ENCODE assay signal across 8 cellular contexts in the genomic region with DNA sequence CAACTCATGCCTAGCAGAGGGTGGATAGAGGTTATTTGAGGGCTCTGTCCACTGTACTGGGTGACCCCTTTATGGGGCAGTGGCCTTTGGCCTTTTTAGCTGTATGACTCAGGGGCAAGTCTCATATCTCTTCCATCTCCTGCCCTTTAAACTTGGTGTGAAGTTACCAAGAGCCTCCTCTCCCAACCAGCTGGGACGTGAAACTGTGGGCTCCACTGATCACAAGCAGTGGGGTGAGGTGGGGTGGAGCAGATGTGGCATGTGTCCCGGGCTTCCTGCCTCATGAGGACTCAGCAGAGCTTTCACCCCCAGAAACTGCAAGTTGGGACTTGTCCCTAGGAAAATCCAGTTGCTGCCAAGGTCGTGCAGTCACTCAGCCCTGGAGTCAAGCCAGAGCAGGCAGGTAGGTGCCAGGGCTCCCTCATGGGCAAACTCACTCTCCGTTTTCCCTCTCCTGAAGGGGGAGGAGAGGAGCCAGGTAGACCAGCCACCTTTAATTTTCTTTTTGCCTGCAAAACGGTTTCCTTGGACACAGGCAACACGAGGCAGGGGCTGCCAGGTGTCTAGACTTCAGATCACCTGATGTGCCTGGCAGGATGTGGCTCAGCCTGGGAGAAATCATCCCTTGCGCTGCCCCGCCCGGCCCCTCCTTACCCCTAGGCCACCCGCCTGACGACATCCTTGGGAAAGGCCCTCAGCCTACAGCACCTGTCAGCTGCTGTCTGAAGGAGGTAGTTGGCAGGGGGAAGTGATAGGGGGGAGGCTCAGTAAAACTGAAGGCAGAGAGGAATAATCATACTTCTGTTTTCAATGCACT. TPM values are rescaled to one million over a fixed set of nuclear protein-coding genes. Genes with fewer than 3 reads are reported as not detected.
DNase-seq lines count a peak whose midpoint lies in the region; ATAC-seq and TF ChIP-seq lines count a peak whose summit lies in the region.

No MANE protein-coding gene starts in this region.

- intact Hi-C loops in activated CD4-positive, alpha-beta T cell treated with anti-CD3 and anti-CD28 coated beads for 36 hours (cut with DNase I, micrococcal nuclease): loop anchor here (1.0 to 5.0 kb wide), 6 partner anchors 13 to 550 kb away; partner anchors contain the start of genes KCTD20 (in 1 of the 2), MAPK13 (in 1 of the 2) and PXT1 (in 1 of the 2)

- H3K27ac ChIP-seq in AG04450 (ENCODE audit: low read depth, low read length) (peak overlapping the region; percentile 39), trophoblast cell (ENCODE audit: low read depth, low read length) (peak overlapping the region; percentile 23)

- peak overlapping the region; percentile 68 for H2BK12ac ChIP-seq in trophoblast cell (ENCODE audit: low read length)

- peak overlapping the region; percentile 45 for H3K18ac ChIP-seq in trophoblast cell (ENCODE audit: low read length)

- WGBS in trophoblast cell (ENCODE audit: extremely low coverage, insufficient coverage, insufficient read length): no CpG with 5 or more reads among the region's 11 CpGs

- H3K79me1 ChIP-seq in trophoblast cell (ENCODE audit: low read length): peaks cover 23% of the 10 kb centered on the region

- peak overlapping the region; percentile 56 for H3K4me3 Mint-ChIP-seq in activated CD4-positive, alpha-beta T cell treated with anti-CD3 and anti-CD28 coated beads for 36 hours
- H3K4me3 Mint-ChIP-seq in endothelial cell (ENCODE audit: unreplicated experiment): peak overlapping the region; percentile 33

- no peak overlapping the region for H3K23ac ChIP-seq in trophoblast cell (ENCODE audit: low read length)

- H3K27me3 Mint-ChIP-seq in activated CD4-positive, alpha-beta T cell treated with anti-CD3 and anti-CD28 coated beads for 36 hours: peaks cover 8% of the 10 kb centered on the region
- peaks cover 11% of the 10 kb centered on the region for H3K27me3 Mint-ChIP-seq in endothelial cell (ENCODE audit: unreplicated experiment)

- H3K4me2 ChIP-seq in trophoblast cell (ENCODE audit: low read length): peak overlapping the region; percentile 28

- H3K14ac ChIP-seq in trophoblast cell (ENCODE audit: low read length): peak overlapping the region; percentile 42

- CTCF ChIA-PET in AG04450 (lab: Charles Lee): interaction anchor here (0.6 to 4.1 kb wide), 5 partner anchors 16 to 76 kb away, joined by 3 to 21 read pairs (median 19); no protein-coding TSS in a partner anchor
- CTCF ChIA-PET in activated CD4-positive, alpha-beta T cell treated with anti-CD3 and anti-CD28 coated beads for 36 hours (lab: Charles Lee): interaction anchor here (0.6 to 2.5 kb wide), 8 partner anchors 8 to 322 kb away, joined by 3 to 10 read pairs (median 5); no protein-coding TSS in a partner anchor

- peaks cover 43 to 49% of the 10 kb centered on the region in 2 experiments for H3K36me3 ChIP-seq in trophoblast cell (ENCODE audit: control insufficient read depth in 1 of 2, insufficient read depth in 2 of 2, low read length in 2 of 2)

- H2BK5ac ChIP-seq in trophoblast cell (ENCODE audit: low read depth, low read length, poor library complexity): peak overlapping the region; percentile 14

- DNase-seq in AG04450 (ENCODE audit: low read depth, low spot score) (no peak), NCI-H2029 treated with DMSO at 0.1 percent for 48 hours (lab: John Stamatoyannopoulos, UW) (peak; percentile 92), endothelial cell (ENCODE audit: low spot score) (no peak), trophoblast cell (peak; percentile 88 to 92), HuH-7 (ENCODE audit: low spot score) (no peak)
- peak; percentile 87 for DNase-seq in activated CD4-positive, alpha-beta T cell treated with anti-CD3 and anti-CD28 coated beads for 36 hours

- TF ChIP-seq CTCF in AG04450 (IDR thresholded peaks at IDR 0.05; ENCODE audit: low read depth, low read length) (no peak), endothelial cell (IDR thresholded peaks at IDR 0.05; ENCODE audit: unreplicated experiment) (no peak)

- no peak overlapping the region for H3K9ac ChIP-seq in trophoblast cell (ENCODE audit: low read length)

- POLR2A ChIA-PET in AG04450 (lab: Yijun Ruan, JAX): interaction anchor here (0.8 to 1.7 kb wide), 3 partner anchors 16 to 58 kb away, joined by 4 to 6 read pairs (median 5); no protein-coding TSS in a partner anchor
- POLR2A ChIA-PET in activated CD4-positive, alpha-beta T cell treated with anti-CD3 and anti-CD28 coated beads for 36 hours (lab: Charles Lee): interaction anchor here (0.6 to 1.9 kb wide), 5 partner anchors 44 to 109 kb away, joined by 3 to 5 read pairs (median 4); no protein-coding TSS in a partner anchor

- H3K79me2 ChIP-seq in trophoblast cell (ENCODE audit: control insufficient read depth, insufficient read depth, low read length, poor library complexity): peaks cover 18% of the 10 kb centered on the region

- no peak overlapping the region for H2AK5ac ChIP-seq in trophoblast cell (ENCODE audit: low read length)

- H4K12ac ChIP-seq in trophoblast cell (ENCODE audit: low read depth, low read length): no peak overlapping the region

- H3K4ac ChIP-seq in trophoblast cell (ENCODE audit: low read depth, low read length): peak overlapping the region; percentile 40

- peak overlapping the region; percentile 89 for H3K27ac Mint-ChIP-seq in activated CD4-positive, alpha-beta T cell treated with anti-CD3 and anti-CD28 coated beads for 36 hours
- no peak overlapping the region for H3K27ac Mint-ChIP-seq in endothelial cell (ENCODE audit: unreplicated experiment)

- H4K91ac ChIP-seq in trophoblast cell (ENCODE audit: low read depth, low read length): peak overlapping the region; percentile 48

- peak; percentile 25 for ATAC-seq in GM21515 (IDR thresholded peaks at IDR 0.05; ENCODE audit: unreplicated experiment)
- ATAC-seq in activated CD4-positive, alpha-beta T cell treated with anti-CD3 and anti-CD28 coated beads for 36 hours: peak; percentile 65
- no peak for ATAC-seq in HG03378 (IDR thresholded peaks at IDR 0.05; ENCODE audit: unreplicated experiment)

- H3K27me3 ChIP-seq in AG04450 (ENCODE audit: control insufficient read depth, insufficient read depth, low read length): no peaks in the 10 kb centered on the region
- H3K27me3 ChIP-seq in trophoblast cell (ENCODE audit: insufficient read depth, low read length): peaks cover 6% of the 10 kb centered on the region

- H3K4me1 ChIP-seq in trophoblast cell (ENCODE audit: control insufficient read depth in 1 of 2, insufficient read depth in 2 of 2, low read length in 2 of 2): peaks cover 17% of the 10 kb centered on the region in 2 experiments

- H3K4me1 Mint-ChIP-seq in activated CD4-positive, alpha-beta T cell treated with anti-CD3 and anti-CD28 coated beads for 36 hours: peaks cover 42% of the 10 kb centered on the region
- peaks cover 29% of the 10 kb centered on the region for H3K4me1 Mint-ChIP-seq in endothelial cell (ENCODE audit: unreplicated experiment)

- peaks cover 51% of the 10 kb centered on the region for H3K36me3 Mint-ChIP-seq in activated CD4-positive, alpha-beta T cell treated with anti-CD3 and anti-CD28 coated beads for 36 hours (ENCODE audit: low read depth)
- H3K36me3 Mint-ChIP-seq in endothelial cell (ENCODE audit: low read depth, unreplicated experiment): peaks cover 23% of the 10 kb centered on the region

- no peaks in the 10 kb centered on the region for H3K9me3 Mint-ChIP-seq in activated CD4-positive, alpha-beta T cell treated with anti-CD3 and anti-CD28 coated beads for 36 hours (ENCODE audit: low read depth)
- H3K9me3 Mint-ChIP-seq in endothelial cell (ENCODE audit: unreplicated experiment): no peaks in the 10 kb centered on the region

- H4K8ac ChIP-seq in trophoblast cell (ENCODE audit: low read depth, low read length): peak overlapping the region; percentile 9

- no peak overlapping the region for H2AFZ ChIP-seq in trophoblast cell (ENCODE audit: insufficient read depth, low read length, poor library complexity)

- peak overlapping the region; percentile 66 for H2BK120ac ChIP-seq in trophoblast cell (ENCODE audit: insufficient read depth, low read length, poor library complexity)

- H3K4me3 ChIP-seq in AG04450 (ENCODE audit: low read depth, low read length) (peak overlapping the region; percentile 99), trophoblast cell (ENCODE audit: low read depth, low read length) (no peak overlapping the region)

- H3K9me3 ChIP-seq in AG04450 (ENCODE audit: control insufficient read depth, insufficient read depth, low read length) (peaks cover 14% of the 10 kb centered on the region; the same call in 1 of the 2 replicates), trophoblast cell (ENCODE audit: insufficient read depth, low read depth, low read length) (peaks cover 2% of the 10 kb centered on the region)

RNA-seq across cellular contexts. Expression of gene CDKN1A, which starts 4.0 kb away (rescaled TPM):
- polyA plus RNA-seq in AG04450 (2011; rRNA removed): 722 and 830 TPM in 2 replicates
- polyA minus RNA-seq in AG04450 (2011; rRNA and poly(A)+ RNA removed): 347 and 430 TPM in 2 replicates
- 10 to 100 TPM; 31.3 to 35.9 TPM for total RNA-seq in activated CD4-positive, alpha-beta T cell treated with anti-CD3 and anti-CD28 coated beads for 36 hours
- 48.4 TPM for total RNA-seq in endothelial cell (ENCODE audit: unreplicated experiment)
- 171 and 186 TPM in 2 replicates for polyA plus RNA-seq in trophoblast cell (2013)

RNA-seq across cellular contexts. Expression of gene RAB44, which starts 15.1 kb away (rescaled TPM):
- not detected in 2 replicates for polyA plus RNA-seq in AG04450 (2011; rRNA removed)
- polyA minus RNA-seq in AG04450 (2011; rRNA and poly(A)+ RNA removed): not detected in 2 replicates
- under 1 TPM in 1 of 2 experiments, not detected in 1; 0.05 TPM for total RNA-seq in activated CD4-positive, alpha-beta T cell treated with anti-CD3 and anti-CD28 coated beads for 36 hours
- not detected for total RNA-seq in endothelial cell (ENCODE audit: unreplicated experiment)
- polyA plus RNA-seq in trophoblast cell (2013): 0.01 TPM in 2 replicates

Comparison
In these comparisons a context has a peak if more than half of its experiments do, and no peak if none do; other contexts are left out.
1. DNase-seq: peak in NCI-H2029 treated with DMSO at 0.1 percent for 48 hours (single experiment), activated CD4-positive, alpha-beta T cell treated with anti-CD3 and anti-CD28 coated beads for 36 hours (single experiment) and trophoblast cell (2 of 2); none in AG04450 (single experiment), endothelial cell (single experiment) and HuH-7 (single experiment).